In the genomic region with DNA sequence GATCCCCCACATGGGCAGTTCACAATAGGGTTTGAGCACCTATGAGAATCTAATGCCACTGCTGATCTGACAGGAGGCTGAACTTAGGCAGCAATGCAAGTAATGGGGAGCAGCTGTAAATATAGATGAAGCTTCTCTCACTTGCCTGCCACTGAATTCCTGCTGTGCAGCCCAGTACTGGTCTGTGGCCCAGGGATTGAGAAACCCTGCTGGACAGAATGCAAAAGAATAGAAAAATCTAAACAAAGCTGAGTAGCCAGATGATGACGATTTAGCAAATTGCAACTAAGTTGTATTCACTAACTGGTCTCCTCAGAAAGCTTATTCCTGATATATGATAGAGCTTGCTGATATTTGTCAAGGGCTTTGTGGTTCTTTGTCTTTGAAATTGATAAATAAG, we compare ENCODE assay signal across 17 cellular contexts. TPM values are rescaled to one million over a fixed set of nuclear protein-coding genes. Genes with fewer than 3 reads are reported as not detected.
DNase-seq lines count a peak whose midpoint lies in the region; ATAC-seq, FAIRE-seq and TF ChIP-seq lines count a peak whose summit lies in the region.
"Had no signal": no experiment of that assay in that cellular context is flagged by ENCODE, and none has a peak within 500 bp of the region (broad histone marks: within the 10 kb centered on the region; RNA-seq: fewer than 3 reads in every experiment).

No MANE protein-coding gene starts in this region.

- peak overlapping the region; percentile 78 for H3K27ac Mint-ChIP-seq in CD4-positive, alpha-beta T cell
- peak overlapping the region; percentile 67 for H3K27ac Mint-ChIP-seq in activated naive CD8-positive, alpha-beta T cell
- H3K27ac Mint-ChIP-seq: T-helper 1 cell treated with Interleukin-12 subunit alpha and Interleukin-12 subunit beta and Interleukin-4 antibody, amounts not matched to agents 30 μg/mL and 1 μg/mL, for 36 hours had no signal

- intact Hi-C loops in CD4-positive, alpha-beta T cell (cut with DNase I, micrococcal nuclease), result no loop called here
- intact Hi-C loops in heart right ventricle (cut with DNase I), result loop anchor here in 1 of 10 donors (10.0 kb wide), 1 partner anchor 48 kb away; no protein-coding TSS in a partner anchor

- no peak for DNase-seq in CD4-positive, alpha-beta T cell
- DNase-seq in heart right ventricle, result peak in 1 of 2 donors; percentile 19
- no peak for DNase-seq in midbrain (lab: John Stamatoyannopoulos, UW)
- no peak for DNase-seq in HEK293T (ENCODE audit: extremely low spot score)
- no peak for DNase-seq in GM12892 (ENCODE audit: insufficient read length)
- no peak for DNase-seq in cerebellum (ENCODE audit: low spot score)
- DNase-seq: adrenal gland, hippocampal formation, NCI-H510A treated with DMSO at 0.1 percent for 48 hours, posterior cingulate gyrus had no signal

- no peak for ATAC-seq in CD4-positive, alpha-beta T cell (ENCODE audit: poor library complexity)
- ATAC-seq in heart right ventricle, result peak in 5 of 8 donors; percentile 33 to 66 (median 49)
- ATAC-seq: Panc1 had no signal

- H3K27me3 Mint-ChIP-seq in CD4-positive, alpha-beta T cell, result no peaks in the 10 kb centered on the region
- H3K27me3 Mint-ChIP-seq in activated naive CD8-positive, alpha-beta T cell, result no peaks in the 10 kb centered on the region

- H3K4me1 ChIP-seq in heart right ventricle, result peaks cover 4 to 77% (median 39%) of the 10 kb centered on the region in 9 donors
- peaks cover 2 to 16% (median 5%) of the 10 kb centered on the region in 3 donors for H3K4me1 ChIP-seq in skeletal muscle tissue (ENCODE audit: control insufficient read depth in 3 of 3, insufficient read depth in 3 of 3, low read length in 3 of 3)

- H3K36me3 Mint-ChIP-seq in CD4-positive, alpha-beta T cell (ENCODE audit: low read depth), result peaks cover 61% of the 10 kb centered on the region
- peaks cover 14% of the 10 kb centered on the region for H3K36me3 Mint-ChIP-seq in activated naive CD8-positive, alpha-beta T cell

- no peak overlapping the region for H3K4me3 Mint-ChIP-seq in CD4-positive, alpha-beta T cell
- peak overlapping the region; percentile 24 for H3K4me3 Mint-ChIP-seq in activated naive CD8-positive, alpha-beta T cell
- H3K4me3 Mint-ChIP-seq: T-helper 1 cell treated with Interleukin-12 subunit alpha and Interleukin-12 subunit beta and Interleukin-4 antibody, amounts not matched to agents 30 μg/mL and 1 μg/mL, for 36 hours had no signal

- TF ChIP-seq POLR2A in GM12892 (IDR thresholded peaks at IDR 0.05; ENCODE audit: low read depth, low read length), result no peak

- no peak overlapping the region for H3K27ac ChIP-seq in CD4-positive, alpha-beta T cell (ENCODE audit: low read depth, low read length)
- peak overlapping the region in 4 of 10 donors; percentile 29 to 80 (median 72) for H3K27ac ChIP-seq in heart right ventricle
- H3K27ac ChIP-seq in skeletal muscle tissue (ENCODE audit: low read depth, low read length), result peak overlapping the region; percentile 27

- CTCF ChIA-PET in CD4-positive, alpha-beta T cell (lab: Charles Lee), result no interaction called here
- CTCF ChIA-PET in HEK293T (lab: Yijun Ruan, JAX), result no interaction called here

- peaks cover 82% of the 10 kb centered on the region for H3K4me1 Mint-ChIP-seq in CD4-positive, alpha-beta T cell (ENCODE audit: low read depth)
- peaks cover 71% of the 10 kb centered on the region for H3K4me1 Mint-ChIP-seq in activated naive CD8-positive, alpha-beta T cell (ENCODE audit: low read depth)

- no peak overlapping the region for H3K9ac ChIP-seq in skeletal muscle tissue (ENCODE audit: low read depth in 1 of 3, low read length in 3 of 3)

- POLR2A ChIA-PET in CD4-positive, alpha-beta T cell (lab: Charles Lee), result interaction anchor here (0.6 to 3.4 kb wide), 3 partner anchors 10 to 51 kb away, joined by 3 to 18 read pairs (median 6); no protein-coding TSS in a partner anchor
- POLR2A ChIA-PET in HEK293T (lab: Yijun Ruan, JAX), result no interaction called here

- H3K36me3 ChIP-seq in heart right ventricle (peaks cover 0 to 23% (median 0%) of the 10 kb centered on the region in 9 donors), skeletal muscle tissue (ENCODE audit: control insufficient read depth in 3 of 3, insufficient read depth in 3 of 3, low read length in 3 of 3) (no peaks in the 10 kb centered on the region)

- H3K4me3 ChIP-seq in heart right ventricle (no peak overlapping the region), skeletal muscle tissue (ENCODE audit: low read length in 3 of 3) (no peak overlapping the region)
- H3K4me3 ChIP-seq: adrenal gland had no signal

- H3K9me3 ChIP-seq in CD4-positive, alpha-beta T cell (ENCODE audit: control insufficient read depth, low read length), result no peaks in the 10 kb centered on the region
- H3K9me3 ChIP-seq in heart right ventricle (peaks cover 0 to 9% (median 0%) of the 10 kb centered on the region in 11 donors), skeletal muscle tissue (ENCODE audit: control insufficient read depth in 3 of 3, low read length in 3 of 3) (no peaks in the 10 kb centered on the region)
- H3K9me3 ChIP-seq: adrenal gland had no signal

- FAIRE-seq in GM12892 (lab: Jason Lieb, UNC), result no peak
- FAIRE-seq: D721Med, H1, HTR-8/SVneo had no signal

- H3K9me3 Mint-ChIP-seq in CD4-positive, alpha-beta T cell, result no peaks in the 10 kb centered on the region
- no peaks in the 10 kb centered on the region for H3K9me3 Mint-ChIP-seq in activated naive CD8-positive, alpha-beta T cell (ENCODE audit: low read depth)

- H3K27me3 ChIP-seq in CD4-positive, alpha-beta T cell (ENCODE audit: control insufficient read depth, insufficient read depth, low read length), result no peaks in the 10 kb centered on the region
- H3K27me3 ChIP-seq in heart right ventricle (no peaks in the 10 kb centered on the region), skeletal muscle tissue (ENCODE audit: control insufficient read depth in 3 of 3, insufficient read depth in 3 of 3, low read length in 3 of 3) (no peaks in the 10 kb centered on the region)
- H3K27me3 ChIP-seq: adrenal gland had no signal

- TF ChIP-seq CTCF in CD4-positive, alpha-beta T cell (IDR thresholded peaks at IDR 0.05), result no peak
- no peak for TF ChIP-seq CTCF in heart right ventricle (IDR thresholded peaks at IDR 0.05)

- 76 to 88% methylated on average over 1 of the region's 1 CpG for WGBS in heart right ventricle, 2 donors

TF ChIP-seq in HEK293T, 16 proteins besides CTCF, POLR2A, EP300 and RAD21:
- no peak for TF ChIP-seq CTBP1 (IDR thresholded peaks at IDR 0.05; ENCODE audit: borderline replicate concordance)
- TF ChIP-seq FOXK2 (IDR thresholded peaks at IDR 0.05), result no peak
- TF ChIP-seq SUZ12 (IDR thresholded peaks at IDR 0.05), result no peak
- no peak for TF ChIP-seq FOXM1 (IDR thresholded peaks at IDR 0.05; ENCODE audit: borderline replicate concordance)
- TF ChIP-seq, protein P1, sequence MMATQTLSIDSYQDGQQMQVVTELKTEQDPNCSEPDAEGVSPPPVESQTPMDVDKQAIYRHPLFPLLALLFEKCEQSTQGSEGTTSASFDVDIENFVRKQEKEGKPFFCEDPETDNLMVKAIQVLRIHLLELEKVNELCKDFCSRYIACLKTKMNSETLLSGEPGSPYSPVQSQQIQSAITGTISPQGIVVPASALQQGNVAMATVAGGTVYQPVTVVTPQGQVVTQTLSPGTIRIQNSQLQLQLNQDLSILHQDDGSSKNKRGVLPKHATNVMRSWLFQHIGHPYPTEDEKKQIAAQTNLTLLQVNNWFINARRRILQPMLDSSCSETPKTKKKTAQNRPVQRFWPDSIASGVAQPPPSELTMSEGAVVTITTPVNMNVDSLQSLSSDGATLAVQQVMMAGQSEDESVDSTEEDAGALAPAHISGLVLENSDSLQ (IDR thresholded peaks at IDR 0.05), result no peak
- TF ChIP-seq L3MBTL2 (conservative IDR thresholded peaks at IDR 0.05), result no peak
- TF ChIP-seq BHLHE40 (IDR thresholded peaks at IDR 0.05; ENCODE audit: borderline replicate concordance), result no peak
- TF ChIP-seq TARDBP (IDR thresholded peaks at IDR 0.05), result no peak
- no peak for TF ChIP-seq SP1 (IDR thresholded peaks at IDR 0.05)
- no peak for TF ChIP-seq ELF4 (IDR thresholded peaks at IDR 0.05)
- TF ChIP-seq FOXA1 (IDR thresholded peaks at IDR 0.05), result no peak
- no peak for TF ChIP-seq HDGF (IDR thresholded peaks at IDR 0.05; ENCODE audit: borderline replicate concordance)

RNA-seq across cellular contexts. Expression of a gene that starts 34.3 kb away (rescaled TPM):
- 10 to 100 TPM in 1 of 2 experiments, 1 to 10 TPM in 1; 9.3 to 11.6 TPM for total RNA-seq in CD4-positive, alpha-beta T cell
- 10 to 100 TPM in 2 of 10 donors, 1 to 10 TPM in 8; 4.8 to 11.4 (median 8.4) TPM for total RNA-seq in heart right ventricle
- polyA plus RNA-seq in heart right ventricle, result 1 to 10 TPM; 1.7 to 4.9 TPM
- total RNA-seq in skeletal muscle tissue, result 15.1 TPM
- polyA plus RNA-seq in GM12892 (2012; ENCODE audit: missing spikeins), result 10.3 TPM
- total RNA-seq in cerebellum, result 22.2 TPM

RNA-seq across cellular contexts. Expression of a gene that starts 53.7 kb away (rescaled TPM):
- 10 to 100 TPM; 74.5 to 75.2 TPM for total RNA-seq in CD4-positive, alpha-beta T cell
- 10 to 100 TPM in 4 of 10 donors, 1 to 10 TPM in 6; 6.0 to 27.7 (median 7.4) TPM for total RNA-seq in heart right ventricle
- polyA plus RNA-seq in heart right ventricle, result 1 to 10 TPM; 4.4 to 4.5 TPM
- total RNA-seq in skeletal muscle tissue, result 26.6 TPM
- polyA plus RNA-seq in GM12892 (2012; ENCODE audit: missing spikeins), result 73.7 TPM
- total RNA-seq in cerebellum, result 61.5 TPM
